ENCODE assay signal across 10 cellular contexts in genomic region chr5:139653616-139654015, GRCh38. TPM values are rescaled to one million over a fixed set of nuclear protein-coding genes. Genes with fewer than 3 reads are reported as not detected.
DNase-seq lines count a peak whose midpoint lies in the region; ATAC-seq and TF ChIP-seq lines count a peak whose summit lies in the region.
"Had no signal": no experiment of that assay in that cellular context is flagged by ENCODE, and none has a peak within 500 bp of the region (broad histone marks: within the 10 kb centered on the region; RNA-seq: fewer than 3 reads in every experiment).

No MANE protein-coding gene starts in this region.

- H3K27ac ChIP-seq in Peyer's patch (peak overlapping the region; percentile 7 to 96 (median 80)), psoas muscle (peak overlapping the region; percentile 98)

- DNase-seq in Calu3: no peak
- no peak for DNase-seq in Peyer's patch
- no peak for DNase-seq in glutamatergic neuron
- DNase-seq in psoas muscle: peak in 1 of 2 donors; percentile 38
- no peak for DNase-seq in foreskin fibroblast
- DNase-seq in activated CD8-positive, alpha-beta T cell treated with anti-CD3 and anti-CD28 coated beads, Interleukin-2, amount 10 ng/mL, durations not matched to agents 7 days and 5 days: no peak
- DNase-seq: DMS 273 treated with DMSO at 0.1 percent for 48 hours; effector memory CD4-positive, alpha-beta T cell had no signal

- H3K9me3 Mint-ChIP-seq in Calu3 (ENCODE audit: low read depth, unreplicated experiment) (no peaks in the 10 kb centered on the region), glutamatergic neuron (ENCODE audit: unreplicated experiment) (peaks cover 16% of the 10 kb centered on the region)
- no peaks in the 10 kb centered on the region for H3K9me3 Mint-ChIP-seq in activated CD8-positive, alpha-beta T cell treated with anti-CD3 and anti-CD28 coated beads, Interleukin-2, amount 10 ng/mL, durations not matched to agents 7 days and 5 days (ENCODE audit: insufficient read depth)

- H3K9me3 ChIP-seq in Peyer's patch: no peaks in the 10 kb centered on the region
- no peaks in the 10 kb centered on the region for H3K9me3 ChIP-seq in psoas muscle

- no peak for TF ChIP-seq POLR2A in Peyer's patch (IDR thresholded peaks at IDR 0.05)

- H3K4me3 Mint-ChIP-seq in Calu3 (ENCODE audit: low read depth, unreplicated experiment): no peak overlapping the region
- H3K4me3 Mint-ChIP-seq in glutamatergic neuron (ENCODE audit: unreplicated experiment): peak overlapping the region; percentile 84
- no peak overlapping the region for H3K4me3 Mint-ChIP-seq in activated CD8-positive, alpha-beta T cell treated with anti-CD3 and anti-CD28 coated beads, Interleukin-2, amount 10 ng/mL, durations not matched to agents 7 days and 5 days

- POLR2A ChIA-PET in activated CD8-positive, alpha-beta T cell treated with anti-CD3 and anti-CD28 coated beads, Interleukin-2, amount 10 ng/mL, durations not matched to agents 7 days and 5 days (lab: Charles Lee): no interaction called here

- ATAC-seq in psoas muscle (no peak), HG03025 (IDR thresholded peaks at IDR 0.05; ENCODE audit: low FRiP score, unreplicated experiment) (no peak), HG03095 (IDR thresholded peaks at IDR 0.05; ENCODE audit: unreplicated experiment) (no peak)
- no peak for ATAC-seq in activated CD8-positive, alpha-beta T cell treated with anti-CD3 and anti-CD28 coated beads, Interleukin-2, amount 10 ng/mL, durations not matched to agents 7 days and 5 days

- H3K4me1 Mint-ChIP-seq in Calu3 (ENCODE audit: low read depth, unreplicated experiment) (peaks cover 76% of the 10 kb centered on the region), glutamatergic neuron (ENCODE audit: low read depth, unreplicated experiment) (peaks cover 41% of the 10 kb centered on the region)
- peaks cover 60% of the 10 kb centered on the region for H3K4me1 Mint-ChIP-seq in activated CD8-positive, alpha-beta T cell treated with anti-CD3 and anti-CD28 coated beads, Interleukin-2, amount 10 ng/mL, durations not matched to agents 7 days and 5 days (ENCODE audit: low read depth)

- H3K36me3 ChIP-seq in Peyer's patch (no peaks in the 10 kb centered on the region), psoas muscle (ENCODE audit: insufficient read depth in 1 of 2, low read depth in 1 of 2) (no peaks in the 10 kb centered on the region)

- no TSS peak for BruUV-seq in Calu3 (replicated peaks; lab: Mats Ljungman, UMichigan)

- TF ChIP-seq CTCF in Calu3 (IDR thresholded peaks at IDR 0.05; ENCODE audit: unreplicated experiment) (no peak), Peyer's patch (IDR thresholded peaks at IDR 0.05) (no peak), glutamatergic neuron (IDR thresholded peaks at IDR 0.05; ENCODE audit: partially characterized antibody, unreplicated experiment) (no peak), psoas muscle (IDR thresholded peaks at IDR 0.05) (no peak), foreskin fibroblast (IDR thresholded peaks at IDR 0.05; ENCODE audit: low read depth, low read length) (no peak)

- peak overlapping the region; percentile 52 for H3K27ac Mint-ChIP-seq in Calu3 (ENCODE audit: unreplicated experiment)
- H3K27ac Mint-ChIP-seq in glutamatergic neuron (ENCODE audit: unreplicated experiment): no peak overlapping the region
- no peak overlapping the region for H3K27ac Mint-ChIP-seq in activated CD8-positive, alpha-beta T cell treated with anti-CD3 and anti-CD28 coated beads, Interleukin-2, amount 10 ng/mL, durations not matched to agents 7 days and 5 days

- peak overlapping the region in 1 of 4 donors; percentile 2 for H3K4me3 ChIP-seq in Peyer's patch
- H3K4me3 ChIP-seq in psoas muscle: peak overlapping the region; percentile 99
- H3K4me3 ChIP-seq in foreskin fibroblast (ENCODE audit: low read depth in 1 of 2, low read length in 2 of 2): no peak overlapping the region

- peaks cover 12 to 82% (median 41%) of the 10 kb centered on the region in 4 donors for H3K4me1 ChIP-seq in Peyer's patch
- peaks cover 67% of the 10 kb centered on the region for H3K4me1 ChIP-seq in psoas muscle

- H3K36me3 Mint-ChIP-seq in Calu3 (ENCODE audit: insufficient read depth, unreplicated experiment): peaks cover 52% of the 10 kb centered on the region
- no peaks in the 10 kb centered on the region for H3K36me3 Mint-ChIP-seq in glutamatergic neuron (ENCODE audit: unreplicated experiment)
- no peaks in the 10 kb centered on the region for H3K36me3 Mint-ChIP-seq in activated CD8-positive, alpha-beta T cell treated with anti-CD3 and anti-CD28 coated beads, Interleukin-2, amount 10 ng/mL, durations not matched to agents 7 days and 5 days (ENCODE audit: low read depth)

- intact Hi-C loops in Calu3 (cut with micrococcal nuclease; ENCODE audit: unreplicated experiment) (loop anchor here (5.0 kb wide), 1 partner anchor 114 kb away; no protein-coding TSS in a partner anchor), psoas muscle (cut with DNase I) (no loop called here)

- CTCF ChIA-PET in Calu3 (lab: Charles Lee): no interaction called here
- CTCF ChIA-PET in activated CD8-positive, alpha-beta T cell treated with anti-CD3 and anti-CD28 coated beads, Interleukin-2, amount 10 ng/mL, durations not matched to agents 7 days and 5 days (lab: Charles Lee): interaction anchor here (0.8 to 8.8 kb wide), 5 partner anchors 9 to 232 kb away, joined by 3 to 100 read pairs (median 5); no protein-coding TSS in a partner anchor

- 27 to 40% (median 34%) methylated on average over 5 of the region's 5 CpGs for whole genome bisulfite sequencing in psoas muscle, 3 donors

- H3K27me3 Mint-ChIP-seq in Calu3 (ENCODE audit: unreplicated experiment) (no peaks in the 10 kb centered on the region), glutamatergic neuron (ENCODE audit: unreplicated experiment) (peaks cover 17% of the 10 kb centered on the region)
- peaks cover 31% of the 10 kb centered on the region for H3K27me3 Mint-ChIP-seq in activated CD8-positive, alpha-beta T cell treated with anti-CD3 and anti-CD28 coated beads, Interleukin-2, amount 10 ng/mL, durations not matched to agents 7 days and 5 days (ENCODE audit: low read depth)

- H3K27me3 ChIP-seq in Peyer's patch (no peaks in the 10 kb centered on the region), psoas muscle (ENCODE audit: insufficient read depth in 3 of 3, low read length in 2 of 3) (no peaks in the 10 kb centered on the region)

RNA-seq across cellular contexts. Expression of gene CXXC5, which starts 5.5 kb away (rescaled TPM):
- total RNA-seq in Calu3 (2022) (64.1 and 69.1 TPM in 2 replicates), Peyer's patch (10 to 100 TPM; 21.7 to 49.5 (median 30.9) TPM), glutamatergic neuron (ENCODE audit: unreplicated experiment) (130 TPM), psoas muscle (10 to 100 TPM; 31.9 to 88.3 (median 48.5) TPM)
- polyA plus RNA-seq in psoas muscle: 10 to 100 TPM; 24.5 to 48.5 (median 27.0) TPM
- 1 to 10 TPM; 1.2 to 2.0 TPM for total RNA-seq in activated CD8-positive, alpha-beta T cell treated with anti-CD3 and anti-CD28 coated beads, Interleukin-2, amount 10 ng/mL, durations not matched to agents 7 days and 5 days

Comparison
In these comparisons a context has a peak if more than half of its experiments do, and no peak if none do; other contexts are left out.
1. RNA of gene CXXC5, which starts 5.5 kb away (total RNA-seq): 130 TPM in glutamatergic neuron (single experiment), 64.1 to 69.1 TPM in Calu3, 31.9 to 88.3 TPM in psoas muscle and 21.7 to 49.5 TPM in Peyer's patch; 1.2 to 2.0 TPM in activated CD8-positive, alpha-beta T cell treated with anti-CD3 and anti-CD28 coated beads, Interleukin-2, amount 10 ng/mL, durations not matched to agents 7 days and 5 days; every median in the first group is over 4 times any median in the second.